In the genomic region with DNA sequence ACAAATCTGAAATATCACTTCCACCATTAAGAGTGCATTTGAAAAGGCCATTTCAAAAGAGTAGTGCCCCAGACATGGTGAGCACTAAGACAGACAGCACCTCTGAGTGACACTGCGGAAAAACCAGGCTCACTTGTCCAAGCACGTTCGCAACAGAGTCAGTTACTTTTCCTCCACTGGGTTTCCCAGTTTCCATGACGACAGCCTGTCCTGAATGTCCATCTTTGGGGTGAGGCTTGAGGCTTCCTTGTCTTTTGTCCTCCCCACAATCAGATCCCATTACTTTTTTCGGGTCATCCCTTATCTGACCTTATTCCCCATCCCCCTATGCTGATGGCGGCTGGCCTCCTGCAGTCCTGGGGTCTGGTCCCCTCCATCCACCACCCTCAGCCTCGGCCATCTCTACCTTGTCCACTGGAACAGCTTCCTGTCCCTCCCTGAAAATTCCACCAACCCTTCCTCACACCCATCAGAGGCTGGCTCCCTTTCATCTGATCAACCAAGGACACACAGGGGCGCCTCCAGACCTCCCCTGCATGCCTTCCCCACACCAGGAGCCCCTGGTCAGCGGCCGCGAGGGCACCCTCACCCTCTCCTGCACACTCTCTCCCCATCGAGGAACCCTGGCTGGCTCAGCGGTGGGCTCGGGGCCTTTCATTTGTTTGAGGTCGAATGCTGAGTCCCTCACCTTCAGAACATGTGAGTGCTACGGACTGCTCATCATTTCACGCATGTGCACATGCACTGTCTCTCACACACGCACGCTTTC, we compare ENCODE assay signal across 18 cellular contexts.
"Had no signal": no experiment of that assay in that cellular context is flagged by ENCODE, and none has a peak within 500 bp of the region (broad histone marks: within the 10 kb centered on the region; RNA-seq: fewer than 3 reads in every experiment).

No MANE protein-coding gene starts in this region.

- H3K4me1 ChIP-seq: ascending aorta, colonic mucosa, gastroesophageal sphincter, prostate gland had no signal

- DNase-seq: activated B cell treated with CpG ODN at 0.5 μM for 24 hours; activated CD4-positive, alpha-beta T cell treated with anti-CD3 and anti-CD28 coated beads, Interleukin-2, amount 50 U/mL, for 4 hours; activated CD8-positive, alpha-beta memory T cell treated with anti-CD3 and anti-CD28 coated beads, Interleukin-2, amount 10 ng/mL, durations not matched to agents 7 days and 5 days; activated naive CD8-positive, alpha-beta T cell treated with anti-CD3 and anti-CD28 coated beads, Interleukin-2, amount 50 U/mL, for 24 hours; activated T-cell treated with anti-CD3 and anti-CD28 coated beads, Interleukin-2, amount 50 U/mL, for 4 hours; colonic mucosa; effector memory CD4-positive, alpha-beta T cell; left ventricle myocardium superior; SIG-M5; stimulated activated CD4-positive, alpha-beta T cell treated with anti-CD3 and anti-CD28 coated beads, Interleukin-4, amount 100 ng/mL, for 1 hour; stimulated activated naive CD8-positive, alpha-beta T cell treated with anti-CD3 and anti-CD28 coated beads, Interleukin-15, amount 100 ng/mL, for 72 hours; T-helper 17 cell had no signal

- ATAC-seq: activated CD8-positive, alpha-beta memory T cell treated with anti-CD3 and anti-CD28 coated beads, Interleukin-2, amount 10 ng/mL, durations not matched to agents 7 days and 5 days; activated naive CD8-positive, alpha-beta T cell treated with anti-CD3 and anti-CD28 coated beads, Interleukin-2, amount 50 U/mL, for 24 hours; activated T-cell treated with anti-CD3 and anti-CD28 coated beads, Interleukin-2, amount 50 U/mL, for 4 hours; gastroesophageal sphincter; left ventricle myocardium superior; stimulated activated naive CD8-positive, alpha-beta T cell treated with anti-CD3 and anti-CD28 coated beads, Interleukin-15, amount 100 ng/mL, for 72 hours; T-helper 17 cell had no signal

- H3K4me3 ChIP-seq: ascending aorta, colonic mucosa, gastroesophageal sphincter, prostate gland, thoracic aorta had no signal

- H3K27ac ChIP-seq: ascending aorta, colonic mucosa, epithelial cell of prostate, gastroesophageal sphincter, neutrophil, prostate gland, thoracic aorta had no signal

- H3K36me3 ChIP-seq: ascending aorta, colonic mucosa, gastroesophageal sphincter, neutrophil, prostate gland, thoracic aorta had no signal

- H3K9me3 ChIP-seq: ascending aorta, colonic mucosa, neutrophil, prostate gland, thoracic aorta had no signal

- H3K27me3 ChIP-seq: ascending aorta, colonic mucosa had no signal
